In genomic region chr6:152669894-152670293, GRCh38 we compare ENCODE assay signal across 9 cellular contexts. TPM values are rescaled to one million over a fixed set of nuclear protein-coding genes. Genes with fewer than 3 reads are reported as not detected.
DNase-seq lines count a peak whose midpoint lies in the region; ATAC-seq and TF ChIP-seq lines count a peak whose summit lies in the region.
"Had no signal": no experiment of that assay in that cellular context is flagged by ENCODE, and none has a peak within 500 bp of the region (broad histone marks: within the 10 kb centered on the region; RNA-seq: fewer than 3 reads in every experiment).

No MANE protein-coding gene starts in this region.

- H3K27ac Mint-ChIP-seq in progenitor cell of endocrine pancreas (no peak overlapping the region), T-helper 17 cell (no peak overlapping the region)

- H3K9me3 Mint-ChIP-seq in progenitor cell of endocrine pancreas (ENCODE audit: low read depth), result peaks cover 4% of the 10 kb centered on the region

- H3K4me3 Mint-ChIP-seq in progenitor cell of endocrine pancreas (ENCODE audit: low read depth) (no peak overlapping the region), T-helper 17 cell (no peak overlapping the region)

- no peaks in the 10 kb centered on the region for H3K36me3 Mint-ChIP-seq in progenitor cell of endocrine pancreas (ENCODE audit: insufficient read depth)
- no peaks in the 10 kb centered on the region for H3K36me3 Mint-ChIP-seq in T-helper 17 cell (ENCODE audit: low read depth)

- no peaks in the 10 kb centered on the region for H3K9me3 ChIP-seq in T-helper 17 cell (ENCODE audit: control insufficient read depth, low read length, poor library complexity, severe bottlenecking)

- TF ChIP-seq CTCF in progenitor cell of endocrine pancreas (IDR thresholded peaks at IDR 0.05; ENCODE audit: unreplicated experiment), result peak; percentile 49

- H3K27me3 Mint-ChIP-seq in progenitor cell of endocrine pancreas (no peaks in the 10 kb centered on the region), T-helper 17 cell (peaks cover 11% of the 10 kb centered on the region)

- no peak for ATAC-seq in T-helper 17 cell

- H3K4me1 Mint-ChIP-seq in progenitor cell of endocrine pancreas (ENCODE audit: low read depth) (no peaks in the 10 kb centered on the region), T-helper 17 cell (no peaks in the 10 kb centered on the region)

- peak; percentile 14 for DNase-seq in DMS 273 (lab: John Stamatoyannopoulos, UW; ENCODE audit: unreplicated experiment)
- DNase-seq in DMS 273 treated with DMSO at 0.1 percent for 48 hours (lab: John Stamatoyannopoulos, UW), result no peak
- peak; percentile 27 for DNase-seq in LHCN-M2 (ENCODE audit: low read depth)
- peak; percentile 76 for DNase-seq in cerebellar cortex (ENCODE audit: low spot score)
- DNase-seq in progenitor cell of endocrine pancreas (ENCODE audit: low spot score, unreplicated experiment), result no peak
- no peak for DNase-seq in T-helper 17 cell
- DNase-seq in stimulated activated CD4-positive, alpha-beta T cell treated with anti-CD3 and anti-CD28 coated beads, Interleukin-1b, Interleukin-23, amount 100 ng/mL, for 48 hours, result no peak
- no peak for DNase-seq in NCI-H1048 (lab: John Stamatoyannopoulos, UW)
- DNase-seq: 8988T had no signal

RNA-seq across cellular contexts. Expression of gene MYCT1, which starts 27.8 kb away (rescaled TPM):
- total RNA-seq in LHCN-M2 (2014; rRNA removed) (0.19 TPM in 1 of 2 replicates, not detected in the other), progenitor cell of endocrine pancreas (not detected in 2 replicates), T-helper 17 cell (1 to 10 TPM in 1 of 2 donors, not detected in 1; 4.6 TPM)
- polyA plus RNA-seq in LHCN-M2 (2012), result 0.16 TPM

RNA-seq across cellular contexts. Expression of gene SYNE1, which starts 32.7 kb away (rescaled TPM):
- 47.6 and 55.1 TPM in 2 replicates for total RNA-seq in LHCN-M2 (2014; rRNA removed)
- polyA plus RNA-seq in LHCN-M2 (2012), result 15.5 TPM
- 43.8 and 58.8 TPM in 2 replicates for total RNA-seq in progenitor cell of endocrine pancreas
- total RNA-seq in T-helper 17 cell, result 100 to 1,000 TPM; 131 to 165 TPM

Comparison
In these comparisons a context has a peak if more than half of its experiments do, and no peak if none do; other contexts are left out.
1. DNase-seq: peak in DMS 273 (single experiment), LHCN-M2 (single experiment) and cerebellar cortex (single experiment); none in DMS 273 treated with DMSO at 0.1 percent for 48 hours (single experiment), progenitor cell of endocrine pancreas (single experiment), T-helper 17 cell (0 of 3), stimulated activated CD4-positive, alpha-beta T cell treated with anti-CD3 and anti-CD28 coated beads, Interleukin-1b, Interleukin-23, amount 100 ng/mL, for 48 hours (single experiment) and NCI-H1048 (single experiment).